Comparison of ENCODE assay signal across 2 cellular contexts in the genomic region with DNA sequence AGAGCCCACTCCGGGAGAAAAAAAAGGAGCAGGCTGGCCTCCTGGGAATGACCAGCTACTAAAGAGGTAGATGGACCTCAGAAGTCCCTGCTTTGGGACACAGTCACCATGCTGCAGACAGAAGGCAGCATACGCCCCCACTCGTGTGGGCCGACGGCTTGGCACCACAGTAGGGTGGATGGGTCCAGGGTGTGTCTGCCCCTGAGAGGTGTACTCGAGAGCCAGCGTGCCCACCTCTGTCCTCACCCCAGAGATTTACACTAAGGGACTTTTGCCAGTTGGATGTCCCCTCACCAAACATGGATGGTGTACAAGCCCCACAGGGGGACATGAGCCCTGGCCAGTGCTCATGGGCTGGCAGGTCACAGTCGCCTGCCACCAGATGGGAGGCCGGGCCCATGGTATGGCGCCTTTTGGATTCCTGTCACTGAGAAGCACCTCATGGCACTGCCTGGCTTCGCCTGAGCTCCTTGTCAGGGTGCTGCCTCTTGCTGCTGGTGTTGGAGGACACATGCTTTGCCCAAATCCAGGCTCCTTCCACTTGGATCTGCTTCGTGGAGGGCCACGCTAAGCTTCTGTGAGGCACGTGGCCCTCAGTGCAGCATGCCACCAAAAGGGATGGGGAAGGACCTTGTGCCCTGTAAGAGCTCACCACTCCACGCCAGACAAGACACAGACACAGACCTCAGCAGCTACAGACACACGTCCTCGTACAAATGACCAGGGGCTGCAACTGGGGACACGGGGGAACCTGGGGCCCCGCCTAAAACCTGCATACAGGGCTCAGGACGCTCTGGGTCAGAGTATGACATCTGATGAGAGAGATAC.
TF ChIP-seq lines count a peak whose summit lies in the region.

No MANE protein-coding gene starts in this region.

TF ChIP-seq in GM12878, 131 proteins besides CTCF, POLR2A, EP300 and RAD21:
- TF ChIP-seq CREM (IDR thresholded peaks at IDR 0.05; ENCODE audit: low read depth) (no peak), YY1 (IDR thresholded peaks at IDR 0.05; ENCODE audit: low read depth, low read length) (no peak)
TF ChIP-seq in GM12878: peak in this region for 0.

TF ChIP-seq in HEK293T, 16 proteins besides CTCF, POLR2A, EP300 and RAD21:
- TF ChIP-seq FOXK2 (IDR thresholded peaks at IDR 0.05) (no peak), TARDBP (IDR thresholded peaks at IDR 0.05) (no peak), HDGF (IDR thresholded peaks at IDR 0.05; ENCODE audit: borderline replicate concordance) (no peak), LEF1 (IDR thresholded peaks at IDR 0.05; ENCODE audit: borderline replicate concordance) (no peak), ELF4 (IDR thresholded peaks at IDR 0.05) (no peak), CTBP1 (IDR thresholded peaks at IDR 0.05; ENCODE audit: borderline replicate concordance) (no peak), FOXM1 (IDR thresholded peaks at IDR 0.05; ENCODE audit: borderline replicate concordance) (no peak), ZNF384 (IDR thresholded peaks at IDR 0.05) (no peak), NFRKB (IDR thresholded peaks at IDR 0.05) (no peak), SUZ12 (IDR thresholded peaks at IDR 0.05) (no peak), L3MBTL2 (conservative IDR thresholded peaks at IDR 0.05) (no peak), BHLHE40 (IDR thresholded peaks at IDR 0.05; ENCODE audit: borderline replicate concordance) (no peak)
- TF ChIP-seq, protein P1, sequence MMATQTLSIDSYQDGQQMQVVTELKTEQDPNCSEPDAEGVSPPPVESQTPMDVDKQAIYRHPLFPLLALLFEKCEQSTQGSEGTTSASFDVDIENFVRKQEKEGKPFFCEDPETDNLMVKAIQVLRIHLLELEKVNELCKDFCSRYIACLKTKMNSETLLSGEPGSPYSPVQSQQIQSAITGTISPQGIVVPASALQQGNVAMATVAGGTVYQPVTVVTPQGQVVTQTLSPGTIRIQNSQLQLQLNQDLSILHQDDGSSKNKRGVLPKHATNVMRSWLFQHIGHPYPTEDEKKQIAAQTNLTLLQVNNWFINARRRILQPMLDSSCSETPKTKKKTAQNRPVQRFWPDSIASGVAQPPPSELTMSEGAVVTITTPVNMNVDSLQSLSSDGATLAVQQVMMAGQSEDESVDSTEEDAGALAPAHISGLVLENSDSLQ (IDR thresholded peaks at IDR 0.05) = no peak
TF ChIP-seq in HEK293T: peak in this region for 0.
